In genomic region chr15:56957812-56958406, GRCh38 we compare ENCODE assay signal across 1 cellular context.
A peak's percentile ranks its signal among the peaks of the same experiment; 100 is the strongest.
TF ChIP-seq lines count a peak whose summit lies in the region.

No MANE protein-coding gene starts in this region.

TF ChIP-seq in HepG2, 621 proteins besides CTCF, POLR2A, EP300 and RAD21 (continues in another document):
- TF ChIP-seq RERE (CRISPR knock-in tag; IDR thresholded peaks at IDR 0.05; ENCODE audit: low read depth) (no peak), ISL2 (CRISPR knock-in tag; IDR thresholded peaks at IDR 0.05) (peak; percentile 58; the same call in 1 of the 2 replicates), MXD3 (CRISPR knock-in tag; IDR thresholded peaks at IDR 0.05) (no peak), ZNF337 (CRISPR knock-in tag; IDR thresholded peaks at IDR 0.05; ENCODE audit: borderline replicate concordance, low read depth) (no peak), SOX5 (CRISPR knock-in tag; IDR thresholded peaks at IDR 0.05; ENCODE audit: borderline replicate concordance) (peak; percentile 59; the same call in 1 of the 2 replicates), ZNF558 (CRISPR knock-in tag; IDR thresholded peaks at IDR 0.05; ENCODE audit: borderline replicate concordance) (no peak), HOXA3 (CRISPR knock-in tag; IDR thresholded peaks at IDR 0.05) (no peak), MYNN (CRISPR knock-in tag; IDR thresholded peaks at IDR 0.05; ENCODE audit: low read depth) (no peak), ARID5B (CRISPR knock-in tag; IDR thresholded peaks at IDR 0.05) (peak; percentile 63; the same call in 1 of the 2 replicates), DZIP1 (CRISPR knock-in tag; IDR thresholded peaks at IDR 0.05) (no peak), REL (CRISPR knock-in tag; conservative IDR thresholded peaks at IDR 0.05) (no peak), NCOR1 (IDR thresholded peaks at IDR 0.05; ENCODE audit: borderline replicate concordance, low read length) (no peak), ZNF331 (CRISPR knock-in tag; IDR thresholded peaks at IDR 0.05) (peak; percentile 32; the same call in 1 of the 2 replicates), ZMYM4 (CRISPR knock-in tag; IDR thresholded peaks at IDR 0.05) (peak; percentile 38; the same call in 1 of the 2 replicates), ZBTB25 (CRISPR knock-in tag; IDR thresholded peaks at IDR 0.05) (no peak), TMF1 (CRISPR knock-in tag; IDR thresholded peaks at IDR 0.05; ENCODE audit: low read depth) (no peak), ZNF256 (CRISPR knock-in tag; conservative IDR thresholded peaks at IDR 0.05) (no peak), PITX1 (CRISPR knock-in tag; IDR thresholded peaks at IDR 0.05) (peak; percentile 17; the same call in 1 of the 2 replicates), PBX3 (CRISPR knock-in tag; IDR thresholded peaks at IDR 0.05; ENCODE audit: borderline replicate concordance) (no peak), GMEB2 (CRISPR knock-in tag; IDR thresholded peaks at IDR 0.05; ENCODE audit: low read depth) (no peak), HBP1 (CRISPR knock-in tag; IDR thresholded peaks at IDR 0.05; ENCODE audit: low read depth) (no peak), FOXC1 (CRISPR knock-in tag; IDR thresholded peaks at IDR 0.05; ENCODE audit: borderline replicate concordance) (no peak), RBM39 (IDR thresholded peaks at IDR 0.05; ENCODE audit: low read depth, low read length, poor library complexity, severe bottlenecking) (no peak), ZEB1 (IDR thresholded peaks at IDR 0.05; ENCODE audit: insufficient replicate concordance, low read depth) (peak; percentile 34), SMAD1 (CRISPR knock-in tag; IDR thresholded peaks at IDR 0.05; ENCODE audit: borderline replicate concordance, low read depth) (no peak), KLF12 (CRISPR knock-in tag; IDR thresholded peaks at IDR 0.05; ENCODE audit: borderline replicate concordance) (no peak), ZNF367 (CRISPR knock-in tag; IDR thresholded peaks at IDR 0.05; ENCODE audit: borderline replicate concordance) (no peak), RBM22 (optimal IDR thresholded peaks at IDR 0.05; ENCODE audit: low read length) (no peak), FOXJ3 (CRISPR knock-in tag; IDR thresholded peaks at IDR 0.05; ENCODE audit: borderline replicate concordance) (peak; percentile 37; the same call in 1 of the 2 replicates), KLF16 (CRISPR knock-in tag; IDR thresholded peaks at IDR 0.05) (0 out of 4 replicates have a peak, but pooled peaks of 1 of the 2 experiments have one; percentile 7), CENPX (CRISPR knock-in tag; IDR thresholded peaks at IDR 0.05) (no peak), BCL6 (CRISPR knock-in tag; IDR thresholded peaks at IDR 0.05) (peak; percentile 60; the same call in 1 of the 2 replicates), ELF3 (CRISPR knock-in tag; IDR thresholded peaks at IDR 0.05) (0 out of 2 replicates have a peak, but pooled peaks have one; percentile 14), LCORL (IDR thresholded peaks at IDR 0.05) (no peak), LCORL (CRISPR knock-in tag; IDR thresholded peaks at IDR 0.05) (0 out of 2 replicates have a peak, but pooled peaks have one; percentile 35), SOX13 (IDR thresholded peaks at IDR 0.05) (no peak), SOX13 (CRISPR knock-in tag; conservative IDR thresholded peaks at IDR 0.05 in 1 of 2, IDR thresholded peaks at IDR 0.05 in 1 of 2) (peak in 1 of 2 experiments; percentile 66; a peak in 2 of 4 replicates), TFE3 (CRISPR knock-in tag; IDR thresholded peaks at IDR 0.05) (no peak), KMT2A (CRISPR knock-in tag; IDR thresholded peaks at IDR 0.05) (peak; percentile 23; the same call in 1 of the 2 replicates), ZNF777 (CRISPR knock-in tag; IDR thresholded peaks at IDR 0.05) (no peak), MBNL3 (CRISPR knock-in tag; conservative IDR thresholded peaks at IDR 0.05) (no peak), ZFAT (CRISPR knock-in tag; conservative IDR thresholded peaks at IDR 0.05) (no peak), ZNF724P (CRISPR knock-in tag; IDR thresholded peaks at IDR 0.05; ENCODE audit: borderline replicate concordance) (no peak)
